Comparison of ENCODE assay signal across 22 cellular contexts in genomic region chr3:123821920-123822319, GRCh38.
"Had no signal": no experiment of that assay in that cellular context is flagged by ENCODE, and none has a peak within 500 bp of the region (broad histone marks: within the 10 kb centered on the region; RNA-seq: fewer than 3 reads in every experiment).

No MANE protein-coding gene starts in this region.

- H3K4me1 ChIP-seq: gastrocnemius medialis, psoas muscle, spleen, testis had no signal

- H3K36me3 Mint-ChIP-seq: stimulated activated memory B cell treated with anti-CD40 and anti-IgM and Interleukin-4, amounts not matched to agents 10 μg/mL and 1 μg/mL and 100 μg/mL, for 72 hours had no signal

- ATAC-seq: gastrocnemius medialis; left ventricle myocardium superior; lower lobe of right lung; naive thymus-derived CD8-positive, alpha-beta T cell; psoas muscle; right cardiac atrium; stimulated activated memory B cell treated with anti-CD40 and anti-IgM and Interleukin-4, amounts not matched to agents 10 μg/mL and 1 μg/mL and 100 μg/mL, for 72 hours; stimulated activated naive CD8-positive, alpha-beta T cell treated with anti-CD3 and anti-CD28 coated beads, Interleukin-15, Interleukin-2, amounts not matched to agents 100 U/mL and 50 U/mL, for 24 hours had no signal

- H3K4me3 Mint-ChIP-seq: naive thymus-derived CD8-positive, alpha-beta T cell; nephron progenitor cell; stimulated activated memory B cell treated with anti-CD40 and anti-IgM and Interleukin-4, amounts not matched to agents 10 μg/mL and 1 μg/mL and 100 μg/mL, for 72 hours had no signal

- DNase-seq: dorsolateral prefrontal cortex; effector CD4-positive, alpha-beta T cell; foreskin fibroblast; gastrocnemius medialis; left ventricle myocardium superior; lower lobe of right lung; naive thymus-derived CD8-positive, alpha-beta T cell; nephron progenitor cell; nucleus accumbens; ovary; posterior cingulate gyrus; psoas muscle; right cardiac atrium; spleen; stimulated activated CD4-positive, alpha-beta T cell treated with anti-CD3 and anti-CD28 coated beads, Interleukin-4, amount 100 ng/mL, for 4 hours; stimulated activated naive CD8-positive, alpha-beta T cell treated with anti-CD3 and anti-CD28 coated beads, Interleukin-15, Interleukin-2, amounts not matched to agents 100 U/mL and 50 U/mL, for 24 hours; substantia nigra; testis; upper lobe of left lung had no signal

- H3K4me3 ChIP-seq: dorsolateral prefrontal cortex, gastrocnemius medialis, lower lobe of right lung, ovary, psoas muscle, skin epidermis, spleen, testis, tibial nerve, upper lobe of left lung had no signal

- H3K27ac Mint-ChIP-seq: naive thymus-derived CD8-positive, alpha-beta T cell; nephron progenitor cell; stimulated activated memory B cell treated with anti-CD40 and anti-IgM and Interleukin-4, amounts not matched to agents 10 μg/mL and 1 μg/mL and 100 μg/mL, for 72 hours had no signal

- H3K27ac ChIP-seq: dorsolateral prefrontal cortex, gastrocnemius medialis, lower lobe of right lung, ovary, psoas muscle, skin epidermis, spleen, testis, tibial nerve, upper lobe of left lung had no signal

- H3K27me3 ChIP-seq: gastrocnemius medialis, ovary, spleen, testis, tibial nerve, upper lobe of left lung had no signal

- H3K36me3 ChIP-seq: gastrocnemius medialis, lower lobe of right lung, ovary, spleen, tibial nerve, upper lobe of left lung had no signal

- H3K9me3 ChIP-seq: testis had no signal

- H3K4me1 Mint-ChIP-seq: nephron progenitor cell; stimulated activated memory B cell treated with anti-CD40 and anti-IgM and Interleukin-4, amounts not matched to agents 10 μg/mL and 1 μg/mL and 100 μg/mL, for 72 hours had no signal
